21 cellular contexts compared by ENCODE assay signal in the genomic region with DNA sequence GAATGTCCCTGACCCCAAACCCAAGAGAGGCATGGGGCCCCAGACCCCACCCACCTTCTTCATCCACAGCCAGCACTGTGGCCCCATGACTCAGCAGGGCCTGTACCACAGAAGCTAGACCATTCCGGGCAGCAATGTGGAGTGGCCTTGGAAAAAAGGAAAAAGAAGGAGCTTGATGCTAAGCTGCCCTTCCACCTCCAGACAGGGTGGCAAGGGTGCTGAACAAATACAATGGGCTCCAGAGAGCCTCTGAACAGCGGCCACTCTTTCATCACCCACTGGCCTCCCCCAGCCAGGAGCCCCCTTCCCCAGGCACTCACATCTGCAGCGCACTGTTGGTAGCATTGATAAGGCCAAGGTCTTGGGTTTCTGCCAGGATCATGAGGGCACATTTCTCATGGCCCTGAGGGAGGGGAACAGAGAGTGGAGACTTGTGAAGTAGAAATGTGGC. TPM values are rescaled to one million over a fixed set of nuclear protein-coding genes. Genes with fewer than 3 reads are reported as not detected.
DNase-seq lines count a peak whose midpoint lies in the region; ATAC-seq and TF ChIP-seq lines count a peak whose summit lies in the region.
"Had no signal": no experiment of that assay in that cellular context is flagged by ENCODE, and none has a peak within 500 bp of the region (broad histone marks: within the 10 kb centered on the region; RNA-seq: fewer than 3 reads in every experiment).

No MANE protein-coding gene starts in this region.

- DNase-seq in GM23248 (peak; percentile 44), SK-MEL-5 (ENCODE audit: low read depth, low spot score) (peak; percentile 41), epidermal melanocyte (ENCODE audit: insufficient read length, low spot score) (peak; percentile 81), mesenchymal stem cell (no peak), NCI-H446 treated with DMSO at 0.1 percent for 48 hours (lab: John Stamatoyannopoulos, UW) (no peak), foreskin keratinocyte (no peak)
- DNase-seq: activated CD4-positive, alpha-beta T cell treated with anti-CD3 and anti-CD28 coated beads, Interleukin-2, amount 10 ng/mL, durations not matched to agents 24 days and 14 days; activated CD8-positive, alpha-beta memory T cell treated with anti-CD3 and anti-CD28 coated beads, Interleukin-2, amount 10 ng/mL, durations not matched to agents 7 days and 5 days; activated naive CD8-positive, alpha-beta T cell treated with anti-CD3 and anti-CD28 coated beads for 36 hours; EL; head of caudate nucleus; KG1; NCI-H1694 treated with DMSO at 0.1 percent for 48 hours; stimulated activated CD4-positive, alpha-beta T cell treated with anti-CD3 and anti-CD28 coated beads, Interleukin-2, amount 100 ng/mL, for 24 hours; stimulated activated naive B cell treated with anti-CD40 and anti-IgM and Interleukin-4, amounts not matched to agents 10 μg/mL and 1 μg/mL and 100 μg/mL, for 72 hours; thyroid gland had no signal

- no peak overlapping the region for H3K14ac ChIP-seq in mesenchymal stem cell (ENCODE audit: low read length in 2 of 2)

- no peak overlapping the region for H2BK12ac ChIP-seq in mesenchymal stem cell (ENCODE audit: low read length in 2 of 2)

- H3K23ac ChIP-seq in mesenchymal stem cell (ENCODE audit: low read length in 2 of 2) = no peak overlapping the region

- peaks cover 47% of the 10 kb centered on the region for H3K36me3 ChIP-seq in GM23248 (ENCODE audit: low read depth)
- H3K36me3 ChIP-seq in mesenchymal stem cell (ENCODE audit: control insufficient read depth in 1 of 2, insufficient read depth in 2 of 2, low read depth in 1 of 2, low read length in 2 of 2) = peaks cover 92 to 93% of the 10 kb centered on the region in 2 experiments

- H2AFZ ChIP-seq in GM23248 (no peak overlapping the region), mesenchymal stem cell (ENCODE audit: low read depth, low read length) (no peak overlapping the region)

- no peak overlapping the region for H2BK5ac ChIP-seq in mesenchymal stem cell (ENCODE audit: low read depth, low read length, poor library complexity, severe bottlenecking)

- no peak overlapping the region for H2BK120ac ChIP-seq in mesenchymal stem cell (ENCODE audit: low read depth, low read length)

- H4K8ac ChIP-seq in mesenchymal stem cell (ENCODE audit: low read length) = peak overlapping the region; percentile 1

- H2BK15ac ChIP-seq in mesenchymal stem cell (ENCODE audit: low read depth, poor library complexity, severe bottlenecking) = no peak overlapping the region

- in situ Hi-C loops in GM23248 (cut with MboI) = no loop called here
- in situ Hi-C loops in SK-MEL-5 (cut with HindIII; ENCODE audit: low pct_unique_long_range_greater_than_20kb, low sequenced_read_pairs) = no loop called here

- H3K79me1 ChIP-seq in mesenchymal stem cell (replicated peaks; ENCODE audit: low read length, poor library complexity, severe bottlenecking) = peaks cover 63% of the 10 kb centered on the region

- H3K27ac ChIP-seq in GM23248 (no peak overlapping the region; the same call in 1 of the 2 replicates), mesenchymal stem cell (ENCODE audit: low read length, poor library complexity, severe bottlenecking) (no peak overlapping the region), foreskin keratinocyte (no peak overlapping the region)
- H3K27ac ChIP-seq: coronary artery, skin epidermis, thyroid gland had no signal

- no peaks in the 10 kb centered on the region for H3K27me3 ChIP-seq in GM23248 (replicated peaks; ENCODE audit: insufficient read depth)
- no peaks in the 10 kb centered on the region for H3K27me3 ChIP-seq in mesenchymal stem cell (ENCODE audit: control insufficient read depth in 1 of 2, insufficient read depth in 1 of 2, low read length in 2 of 2)
- no peaks in the 10 kb centered on the region for H3K27me3 ChIP-seq in foreskin keratinocyte
- H3K27me3 ChIP-seq: thyroid gland had no signal

- ATAC-seq in GM18520 (IDR thresholded peaks at IDR 0.05; ENCODE audit: unreplicated experiment) (no peak), HG03039 (IDR thresholded peaks at IDR 0.05; ENCODE audit: unreplicated experiment) (no peak), foreskin keratinocyte (no peak)
- ATAC-seq: activated CD8-positive, alpha-beta memory T cell treated with anti-CD3 and anti-CD28 coated beads, Interleukin-2, amount 10 ng/mL, durations not matched to agents 7 days and 5 days; stimulated activated naive B cell treated with anti-CD40 and anti-IgM and Interleukin-4, amounts not matched to agents 10 μg/mL and 1 μg/mL and 100 μg/mL, for 72 hours had no signal

- no peaks in the 10 kb centered on the region for H3K9me3 ChIP-seq in GM23248 (ENCODE audit: low read depth)
- no peaks in the 10 kb centered on the region for H3K9me3 ChIP-seq in mesenchymal stem cell (ENCODE audit: control insufficient read depth, low read length)
- H3K9me3 ChIP-seq: thyroid gland had no signal

- no peak overlapping the region for H2AK5ac ChIP-seq in mesenchymal stem cell (ENCODE audit: low read length, severe bottlenecking)

- 55 to 57% methylated on average over 3 of the region's 3 CpGs for WGBS in GM23248 (ENCODE audit: low coverage in 1 of 2, low lambda C conversion rate in 2 of 2, missing lambda C conversion rate in 2 of 2), 2 experiments
- WGBS in mesenchymal stem cell = 65% methylated on average over 3 of the region's 3 CpGs

- no peak overlapping the region for H4K91ac ChIP-seq in mesenchymal stem cell (ENCODE audit: low read length)

- no peaks in the 10 kb centered on the region for H4K20me1 ChIP-seq in GM23248 (ENCODE audit: insufficient read depth)

- 0 out of 2 replicates have a peak overlapping the region, but pooled peaks have one; percentile 26 for H3K9ac ChIP-seq in GM23248
- H3K9ac ChIP-seq in mesenchymal stem cell (ENCODE audit: low read length) = peak overlapping the region; percentile 40

- peak overlapping the region in 1 of 2 experiments; percentile 15 for H3K4ac ChIP-seq in mesenchymal stem cell (ENCODE audit: low read depth in 1 of 2, low read length in 2 of 2)

- H3K18ac ChIP-seq in mesenchymal stem cell (ENCODE audit: low read depth in 1 of 2, low read length in 2 of 2) = no peak overlapping the region

- no peak for TF ChIP-seq CTCF in foreskin keratinocyte (conservative IDR thresholded peaks at IDR 0.05)

- H3K4me3 ChIP-seq in GM23248 = no peak overlapping the region
- H3K4me3 ChIP-seq in mesenchymal stem cell (ENCODE audit: insufficient read depth in 1 of 2, low read depth in 1 of 2, low read length in 2 of 2) = no peak overlapping the region
- H3K4me3 ChIP-seq: coronary artery, skin epidermis, thyroid gland had no signal

- H3F3A ChIP-seq in GM23248 (ENCODE audit: insufficient read depth) = 0 out of 2 replicates have a peak, but pooled peaks cover 3% of the 10 kb centered on the region

- H3K4me2 ChIP-seq in GM23248 (ENCODE audit: unreplicated experiment) (no peak overlapping the region), mesenchymal stem cell (ENCODE audit: low read length, poor library complexity, severe bottlenecking) (no peak overlapping the region)

- 0 out of 2 replicates have a peak, but pooled peaks cover 9% of the 10 kb centered on the region for H3K4me1 ChIP-seq in GM23248 (ENCODE audit: insufficient read depth)
- H3K4me1 ChIP-seq in mesenchymal stem cell (ENCODE audit: control insufficient read depth, insufficient read depth, low read depth, low read length) = peaks cover 11% of the 10 kb centered on the region
- no peaks in the 10 kb centered on the region for H3K4me1 ChIP-seq in foreskin keratinocyte
- H3K4me1 ChIP-seq: thyroid gland had no signal

- 0 out of 2 replicates have a peak, but pooled peaks cover 6% of the 10 kb centered on the region for H3K79me2 ChIP-seq in GM23248 (ENCODE audit: insufficient read depth)

- no peaks in the 10 kb centered on the region for H3K9me2 ChIP-seq in GM23248 (ENCODE audit: insufficient read depth)

RNA-seq across cellular contexts. Expression of a gene that starts 13.9 kb away (rescaled TPM):
- total RNA-seq in GM23248 (2014; rRNA removed; shearing (Covaris generic)) = not detected in 2 replicates
- not detected in 2 replicates for polyA plus RNA-seq in GM23248 (2016; fragmentation: Nextera tagmentation; extraction: Ambion mirVana)
- total RNA-seq in SK-MEL-5 (2014; rRNA removed; shearing (Covaris generic)) = not detected in 2 replicates
- 0.13 TPM in 1 of 2 replicates, not detected in the other for polyA plus RNA-seq in SK-MEL-5 (2015; cell fraction: cytosol; rRNA removed)
- 1.6 TPM in 1 of 2 replicates, not detected in the other for polyA plus RNA-seq in SK-MEL-5 (2015; cell fraction: nucleus; rRNA removed)
- 0.10 TPM for polyA plus RNA-seq in mesenchymal stem cell (2013, experiment 1 of 2)
- polyA plus RNA-seq in mesenchymal stem cell (2013, experiment 2 of 2) = not detected
- 0.20 and 0.21 TPM in 2 replicates for total RNA-seq in foreskin keratinocyte
- 0.10 TPM in 1 of 2 replicates, not detected in the other for polyA plus RNA-seq in foreskin keratinocyte
- total RNA-seq: mononuclear cell, thyroid gland had no signal

RNA-seq across cellular contexts. Expression of a gene that starts 14.4 kb away (rescaled TPM):
- 24.5 and 26.9 TPM in 2 replicates for total RNA-seq in GM23248 (2014; rRNA removed; shearing (Covaris generic))
- polyA plus RNA-seq in GM23248 (2016; fragmentation: Nextera tagmentation; extraction: Ambion mirVana) = 61.5 and 61.7 TPM in 2 replicates
- 13.5 and 14.7 TPM in 2 replicates for total RNA-seq in SK-MEL-5 (2014; rRNA removed; shearing (Covaris generic))
- polyA plus RNA-seq in SK-MEL-5 (2015; cell fraction: cytosol; rRNA removed) = 43.4 and 58.3 TPM in 2 replicates
- polyA plus RNA-seq in SK-MEL-5 (2015; cell fraction: nucleus; rRNA removed) = 54.3 and 55.0 TPM in 2 replicates
- 26.4 TPM for polyA plus RNA-seq in mesenchymal stem cell (2013, experiment 1 of 2)
- polyA plus RNA-seq in mesenchymal stem cell (2013, experiment 2 of 2) = 25.2 TPM
- total RNA-seq in foreskin keratinocyte = 24.5 and 30.7 TPM in 2 replicates
- polyA plus RNA-seq in foreskin keratinocyte = 9.6 and 11.4 TPM in 2 replicates

RNA-seq across cellular contexts. Expression of a gene that starts 19.6 kb away (rescaled TPM):
- 29.9 and 42.1 TPM in 2 replicates for total RNA-seq in GM23248 (2014; rRNA removed; shearing (Covaris generic))
- polyA plus RNA-seq in GM23248 (2016; fragmentation: Nextera tagmentation; extraction: Ambion mirVana) (40.1 and 40.4 TPM in 2 replicates), foreskin keratinocyte (58.2 and 62.8 TPM in 2 replicates)
- total RNA-seq in SK-MEL-5 (2014; rRNA removed; shearing (Covaris generic)) = 37.8 and 47.5 TPM in 2 replicates
- 40.7 and 42.8 TPM in 2 replicates for polyA plus RNA-seq in SK-MEL-5 (2015; cell fraction: cytosol; rRNA removed)
- 7.7 and 10.9 TPM in 2 replicates for polyA plus RNA-seq in SK-MEL-5 (2015; cell fraction: nucleus; rRNA removed)
- 27.3 TPM for polyA plus RNA-seq in mesenchymal stem cell (2013, experiment 1 of 2)
- 26.7 TPM for polyA plus RNA-seq in mesenchymal stem cell (2013, experiment 2 of 2)
- total RNA-seq in foreskin keratinocyte = 45.8 and 47.1 TPM in 2 replicates

RNA-seq across cellular contexts. Expression of a gene that starts 22.0 kb away (rescaled TPM):
- 120 and 125 TPM in 2 replicates for total RNA-seq in GM23248 (2014; rRNA removed; shearing (Covaris generic))
- polyA plus RNA-seq in GM23248 (2016; fragmentation: Nextera tagmentation; extraction: Ambion mirVana) (37.6 and 39.4 TPM in 2 replicates), foreskin keratinocyte (19.0 and 21.8 TPM in 2 replicates)
- total RNA-seq in SK-MEL-5 (2014; rRNA removed; shearing (Covaris generic)) = 47.7 and 48.9 TPM in 2 replicates
- polyA plus RNA-seq in SK-MEL-5 (2015; cell fraction: cytosol; rRNA removed) = 46.3 and 58.8 TPM in 2 replicates
- 28.7 and 32.7 TPM in 2 replicates for polyA plus RNA-seq in SK-MEL-5 (2015; cell fraction: nucleus; rRNA removed)
- 37.4 TPM for polyA plus RNA-seq in mesenchymal stem cell (2013, experiment 1 of 2)
- polyA plus RNA-seq in mesenchymal stem cell (2013, experiment 2 of 2) = 37.4 TPM
- 37.1 and 39.4 TPM in 2 replicates for total RNA-seq in foreskin keratinocyte

RNA-seq across cellular contexts. Expression of a gene that starts 23.0 kb away (rescaled TPM):
- 8.2 and 10.3 TPM in 2 replicates for total RNA-seq in GM23248 (2014; rRNA removed; shearing (Covaris generic))
- polyA plus RNA-seq in GM23248 (2016; fragmentation: Nextera tagmentation; extraction: Ambion mirVana) (9.6 and 9.8 TPM in 2 replicates), foreskin keratinocyte (6.1 and 7.6 TPM in 2 replicates)
- total RNA-seq in SK-MEL-5 (2014; rRNA removed; shearing (Covaris generic)) = 16.4 and 18.4 TPM in 2 replicates
- polyA plus RNA-seq in SK-MEL-5 (2015; cell fraction: cytosol; rRNA removed) = 17.7 and 17.9 TPM in 2 replicates
- 109 and 118 TPM in 2 replicates for polyA plus RNA-seq in SK-MEL-5 (2015; cell fraction: nucleus; rRNA removed)
- 12.6 TPM for polyA plus RNA-seq in mesenchymal stem cell (2013, experiment 1 of 2)
- 11.5 TPM for polyA plus RNA-seq in mesenchymal stem cell (2013, experiment 2 of 2)
- total RNA-seq in foreskin keratinocyte = 6.6 and 8.3 TPM in 2 replicates

Comparison
In these comparisons a context has a peak if more than half of its experiments do, and no peak if none do; other contexts are left out.
1. DNase-seq: peak in GM23248 (single experiment), SK-MEL-5 (single experiment) and epidermal melanocyte (single experiment); none in mesenchymal stem cell (single experiment), NCI-H446 treated with DMSO at 0.1 percent for 48 hours (single experiment) and foreskin keratinocyte (0 of 2).